ENCODE assay signal across 12 cellular contexts in genomic region chr7:21300692-21301091, GRCh38.
DNase-seq lines count a peak whose midpoint lies in the region; ATAC-seq and TF ChIP-seq lines count a peak whose summit lies in the region.
"Had no signal": no experiment of that assay in that cellular context is flagged by ENCODE, and none has a peak within 500 bp of the region (broad histone marks: within the 10 kb centered on the region; RNA-seq: fewer than 3 reads in every experiment).

No MANE protein-coding gene starts in this region.

- H3K4me1 ChIP-seq in KMS-11 (ENCODE audit: low read depth, poor library complexity, severe bottlenecking): no peaks in the 10 kb centered on the region
- H3K4me1 ChIP-seq: SJCRH30 had no signal

- peak; percentile 11 to 26 for DNase-seq in SHP77 (lab: John Stamatoyannopoulos, UW)
- DNase-seq in SHP77 treated with DMSO at 0.1 percent for 48 hours (lab: John Stamatoyannopoulos, UW): no peak
- DNase-seq in astrocyte of the cerebellum (ENCODE audit: low read depth): no peak
- DNase-seq in retinal pigment epithelial cell (ENCODE audit: low read depth): no peak
- DNase-seq in activated naive CD8-positive, alpha-beta T cell treated with anti-CD3 and anti-CD28 coated beads for 36 hours: no peak
- DNase-seq in UCSD-AML1 (lab: John Stamatoyannopoulos, UW; ENCODE audit: unreplicated experiment): no peak
- DNase-seq: activated CD4-positive, alpha-beta T cell treated with anti-CD3 and anti-CD28 coated beads for 4 hours; hypothalamus had no signal

- no peaks in the 10 kb centered on the region for H3K36me3 ChIP-seq in KMS-11 (ENCODE audit: insufficient read depth)
- H3K36me3 ChIP-seq: SJCRH30 had no signal

- no peaks in the 10 kb centered on the region for H3K9me3 Mint-ChIP-seq in activated naive CD8-positive, alpha-beta T cell treated with anti-CD3 and anti-CD28 coated beads for 36 hours
- H3K9me3 Mint-ChIP-seq: activated naive CD4-positive, alpha-beta T cell treated with anti-CD3 and anti-CD28 coated beads, Interleukin-2, amount 50 U/mL, for 24 hours had no signal

- in situ Hi-C loops in astrocyte of the cerebellum (cut with HindIII; ENCODE audit: low sequenced_read_pairs): no loop called here

- no peak overlapping the region for H2AFZ ChIP-seq in KMS-11 (ENCODE audit: low read depth)

- ATAC-seq in GM18873 (IDR thresholded peaks at IDR 0.05; ENCODE audit: low FRiP score, unreplicated experiment): no peak

- no peak overlapping the region for H3K27ac ChIP-seq in KMS-11
- H3K27ac ChIP-seq: SJCRH30 had no signal

- TF ChIP-seq CTCF in KMS-11 (conservative IDR thresholded peaks at IDR 0.05; ENCODE audit: low read depth, low read length) (peak; percentile 52; the same call in 1 of the 2 replicates), astrocyte of the cerebellum (IDR thresholded peaks at IDR 0.05; ENCODE audit: low read depth, low read length, missing control alignments) (peak; percentile 17), retinal pigment epithelial cell (conservative IDR thresholded peaks at IDR 0.05; ENCODE audit: low read depth, low read length) (peak; percentile 34)

- H3K27me3 ChIP-seq in KMS-11 (ENCODE audit: insufficient read depth, low read depth): no peaks in the 10 kb centered on the region
- H3K27me3 ChIP-seq: SJCRH30 had no signal

- H3K4me3 Mint-ChIP-seq in activated naive CD8-positive, alpha-beta T cell treated with anti-CD3 and anti-CD28 coated beads for 36 hours: no peak overlapping the region
- H3K4me3 Mint-ChIP-seq: activated naive CD4-positive, alpha-beta T cell treated with anti-CD3 and anti-CD28 coated beads, Interleukin-2, amount 50 U/mL, for 24 hours had no signal

- H3K79me2 ChIP-seq in KMS-11 (ENCODE audit: insufficient read depth, low read depth): no peaks in the 10 kb centered on the region

- no peaks in the 10 kb centered on the region for H3K27me3 Mint-ChIP-seq in activated naive CD8-positive, alpha-beta T cell treated with anti-CD3 and anti-CD28 coated beads for 36 hours
- H3K27me3 Mint-ChIP-seq: activated naive CD4-positive, alpha-beta T cell treated with anti-CD3 and anti-CD28 coated beads, Interleukin-2, amount 50 U/mL, for 24 hours had no signal

- H3K4me2 ChIP-seq in KMS-11: no peak overlapping the region

- no peak overlapping the region for H3K4me3 ChIP-seq in KMS-11 (IDR thresholded peaks at IDR 0.05; ENCODE audit: insufficient read depth, low read depth, low read length)
- no peak overlapping the region for H3K4me3 ChIP-seq in astrocyte of the cerebellum (ENCODE audit: low read depth, low read length)
- H3K4me3 ChIP-seq in retinal pigment epithelial cell (ENCODE audit: low read length): no peak overlapping the region
- H3K4me3 ChIP-seq: SJCRH30 had no signal

- no peaks in the 10 kb centered on the region for H3K36me3 Mint-ChIP-seq in activated naive CD8-positive, alpha-beta T cell treated with anti-CD3 and anti-CD28 coated beads for 36 hours
- H3K36me3 Mint-ChIP-seq: activated naive CD4-positive, alpha-beta T cell treated with anti-CD3 and anti-CD28 coated beads, Interleukin-2, amount 50 U/mL, for 24 hours had no signal

- H3K27ac Mint-ChIP-seq in activated naive CD8-positive, alpha-beta T cell treated with anti-CD3 and anti-CD28 coated beads for 36 hours: no peak overlapping the region
- H3K27ac Mint-ChIP-seq: activated naive CD4-positive, alpha-beta T cell treated with anti-CD3 and anti-CD28 coated beads, Interleukin-2, amount 50 U/mL, for 24 hours had no signal

- H3K9ac ChIP-seq in KMS-11: no peak overlapping the region

- H3K4me1 Mint-ChIP-seq in activated naive CD8-positive, alpha-beta T cell treated with anti-CD3 and anti-CD28 coated beads for 36 hours: peaks cover 11% of the 10 kb centered on the region

- no peaks in the 10 kb centered on the region for H4K20me1 ChIP-seq in KMS-11 (ENCODE audit: insufficient read depth)

Comparison
In these comparisons a context has a peak if more than half of its experiments do, and no peak if none do; other contexts are left out.
1. DNase-seq: peak in SHP77 (2 of 2); none in SHP77 treated with DMSO at 0.1 percent for 48 hours (single experiment), astrocyte of the cerebellum (single experiment), retinal pigment epithelial cell (single experiment), activated naive CD8-positive, alpha-beta T cell treated with anti-CD3 and anti-CD28 coated beads for 36 hours (single experiment) and UCSD-AML1 (single experiment).
2. Peak in every context shown above with its lines, with median percentiles within 50 percentile points of each other: CTCF ChIP-seq.